In genomic region chr7:150385240-150385830, GRCh38 we compare ENCODE assay signal across 16 cellular contexts. TPM values are rescaled to one million over a fixed set of nuclear protein-coding genes. Genes with fewer than 3 reads are reported as not detected.
DNase-seq lines count a peak whose midpoint lies in the region; FAIRE-seq and TF ChIP-seq lines count a peak whose summit lies in the region.
"Had no signal": no experiment of that assay in that cellular context is flagged by ENCODE, and none has a peak within 500 bp of the region (broad histone marks: within the 10 kb centered on the region; RNA-seq: fewer than 3 reads in every experiment).

No MANE protein-coding gene starts in this region.

- H3K18ac ChIP-seq in H1 (ENCODE audit: extremely low read depth, low read length) = peak overlapping the region; percentile 63; the same call in 1 of the 2 replicates

- POLR2A ChIA-PET in H1 (lab: Charles Lee; ENCODE audit: partially characterized antibody) = interaction anchor here (0.6 to 9.0 kb wide), 12 partner anchors 8 to 162 kb away, joined by 3 to 170 read pairs (median 10); partner anchors contain the start of genes ACTR3C, LRRC61 and REPIN1

- H3K79me1 ChIP-seq in H1 (ENCODE audit: low read depth, low read length) = peaks cover 16% of the 10 kb centered on the region

- H3K36me3 ChIP-seq in HUES48 (ENCODE audit: control insufficient read depth, insufficient read depth, low read length) (peaks cover 36% of the 10 kb centered on the region), H1 (ENCODE audit: control insufficient read depth in 2 of 4, insufficient read depth in 4 of 4, low read length in 3 of 4) (peaks cover 0 to 38% (median 2%) of the 10 kb centered on the region in 4 experiments; a peak in 5 of 8 replicates), SJCRH30 (no peaks in the 10 kb centered on the region)

- H2BK20ac ChIP-seq in H1 (ENCODE audit: low read length) = no peak overlapping the region

- TF ChIP-seq EP300 in H1 (IDR thresholded peaks at IDR 0.05; ENCODE audit: borderline replicate concordance in 1 of 2, low read depth in 2 of 2, low read length in 2 of 2) = no peak

- peak overlapping the region; percentile 92; the same call in 1 of the 2 replicates for H2BK5ac ChIP-seq in H1 (ENCODE audit: low read depth, low read length)

- H3K4me2 ChIP-seq in H1 (ENCODE audit: insufficient read depth in 1 of 2, low read depth in 2 of 2, low read length in 2 of 2) = peak overlapping the region in 1 of 2 experiments; percentile 16; a peak in 1 of 4 replicates

- H3K14ac ChIP-seq in H1 (ENCODE audit: insufficient read length) = no peak overlapping the region

- H3K27ac ChIP-seq in HUES48 (ENCODE audit: low read depth, low read length) = peak overlapping the region; percentile 96
- H3K27ac ChIP-seq in H1 (ENCODE audit: low read depth, low read length) = peak overlapping the region; percentile 1; the same call in 1 of the 2 replicates
- H3K27ac ChIP-seq in SJCRH30 = no peak overlapping the region

- intact Hi-C loops in posterior vena cava (cut with DNase I) = loop anchor here in 1 of 2 donors (1.0 kb wide), 1 partner anchor 33 kb away; no protein-coding TSS in a partner anchor

- no peak overlapping the region for H3K9ac ChIP-seq in HUES48 (ENCODE audit: low read depth, low read length)
- H3K9ac ChIP-seq in H1 (replicated peaks in 1 of 4; ENCODE audit: extremely low read depth in 1 of 4, low read depth in 3 of 4, low read length in 3 of 4) = peak overlapping the region in 1 of 4 experiments; percentile 15; a peak in 1 of 7 replicates
- H3K9ac ChIP-seq: BLaER1 had no signal

- no peak overlapping the region for H2AFZ ChIP-seq in H1 (ENCODE audit: low read length)

- no peak overlapping the region for H4K91ac ChIP-seq in H1 (replicated peaks; ENCODE audit: insufficient read length, low read length)

- peak overlapping the region; percentile 14 for H4K5ac ChIP-seq in H1 (ENCODE audit: insufficient read length, low read depth, low read length)

- H4K20me1 ChIP-seq in H1 (replicated peaks in 1 of 2; ENCODE audit: control insufficient read depth in 1 of 2, insufficient read depth in 2 of 2, low read length in 2 of 2) = no peaks in the 10 kb centered on the region

- peaks cover 53% of the 10 kb centered on the region for H3K4me1 ChIP-seq in HUES48 (ENCODE audit: control insufficient read depth, insufficient read depth, low read length)
- H3K4me1 ChIP-seq in H1 (replicated peaks in 1 of 4; ENCODE audit: control insufficient read depth in 3 of 4, insufficient read depth in 4 of 4, low read length in 3 of 4) = peaks cover 25 to 56% (median 44%) of the 10 kb centered on the region in 4 experiments
- peaks cover 42% of the 10 kb centered on the region for H3K4me1 ChIP-seq in SJCRH30

- no peak for TF ChIP-seq RAD21 in H1 (IDR thresholded peaks at IDR 0.05 in 1 of 2, conservative IDR thresholded peaks at IDR 0.05 in 1 of 2; ENCODE audit: low read depth in 2 of 2, low read length in 2 of 2)

- no peak overlapping the region for H3K23ac ChIP-seq in H1 (ENCODE audit: insufficient read length)

- H2BK12ac ChIP-seq in H1 (ENCODE audit: low read depth, low read length) = no peak overlapping the region

- 89% methylated on average over 15 of the region's 15 CpGs; no CpG with 5 or more reads in 1 of the 2 experiments for WGBS in H1 (ENCODE audit: extremely low coverage in 1 of 2, insufficient coverage in 1 of 2, insufficient read length in 1 of 2, insufficient replicate concordance in 2 of 2, low coverage in 1 of 2, low lambda C conversion rate in 2 of 2, missing lambda C conversion rate in 1 of 2), 2 experiments

- H3K79me2 ChIP-seq in H1 (ENCODE audit: control insufficient read depth in 1 of 2, insufficient read depth in 2 of 2, low read length in 2 of 2) = peaks cover 0 to 73% of the 10 kb centered on the region in 2 experiments

- H3K4me3 ChIP-seq in HUES48 (ENCODE audit: low read depth, low read length) (no peak overlapping the region), H1 (ENCODE audit: extremely low read depth in 1 of 4, insufficient read depth in 2 of 4, low read depth in 3 of 4, low read length in 4 of 4) (no peak overlapping the region), SJCRH30 (no peak overlapping the region)
- H3K4me3 ChIP-seq: BLaER1, gastroesophageal sphincter had no signal

- H2BK15ac ChIP-seq in H1 (ENCODE audit: low read length) = no peak overlapping the region

- TF ChIP-seq POLR2A in H1 (IDR thresholded peaks at IDR 0.05; ENCODE audit: control extremely low read depth in 1 of 2, low read depth in 2 of 2, low read length in 2 of 2) = no peak

- no peaks in the 10 kb centered on the region for H3K9me3 ChIP-seq in HUES48 (ENCODE audit: control insufficient read depth, insufficient read depth, low read length)
- no peaks in the 10 kb centered on the region for H3K9me3 ChIP-seq in H1 (ENCODE audit: insufficient read depth in 2 of 2, low read depth in 1 of 2, low read length in 1 of 2)
- no peaks in the 10 kb centered on the region for H3K9me3 ChIP-seq in SJCRH30 (replicated peaks)
- H3K9me3 ChIP-seq: BLaER1, gastroesophageal sphincter had no signal

- peak; percentile 38 to 74 for DNase-seq in NCI-H526 (lab: John Stamatoyannopoulos, UW)
- no peak for DNase-seq in H1 (ENCODE audit: low read depth in 1 of 2, low spot score in 2 of 2)
- DNase-seq in posterior vena cava (ENCODE audit: low spot score) = peak; percentile 19
- no peak for DNase-seq in activated CD4-positive, alpha-beta T cell treated with anti-CD3 and anti-CD28 coated beads for 1 hour
- no peak for DNase-seq in SJCRH30
- DNase-seq in HUDEP-2 (lab: John Stamatoyannopoulos, UW; ENCODE audit: unreplicated experiment in 76 of 76) = no peak
- DNase-seq: activated CD4-positive, alpha-beta T cell treated with anti-CD3 and anti-CD28 coated beads, Interleukin-2, amount 10 ng/mL, durations not matched to agents 7 days and 5 days; DMS79; NCI-H226; RPMI8226 had no signal

- CTCF ChIA-PET in H1 (lab: Charles Lee; ENCODE audit: partially characterized antibody) = interaction anchor here (0.7 to 4.2 kb wide), 14 partner anchors 8 to 577 kb away, joined by 3 to 31 read pairs (median 4); partner anchors contain the start of gene REPIN1

- peaks cover 2% of the 10 kb centered on the region; the same call in 1 of the 2 replicates for H3K23me2 ChIP-seq in H1 (ENCODE audit: low read depth, low read length)

- H3K27me3 ChIP-seq in HUES48 (ENCODE audit: control insufficient read depth, insufficient read depth, low read length) (no peaks in the 10 kb centered on the region), H1 (replicated peaks in 1 of 4; ENCODE audit: control insufficient read depth in 3 of 4, extremely low read depth in 1 of 4, insufficient read depth in 3 of 4, low read length in 3 of 4) (no peaks in the 10 kb centered on the region), SJCRH30 (no peaks in the 10 kb centered on the region)
- H3K27me3 ChIP-seq: BLaER1, gastroesophageal sphincter had no signal

- no peak for FAIRE-seq in H1 (lab: Jason Lieb, UNC)
- FAIRE-seq: GM12892 had no signal

- no peak overlapping the region for H2BK120ac ChIP-seq in H1 (replicated peaks; ENCODE audit: low read depth, low read length)

- H3K4ac ChIP-seq in H1 (replicated peaks; ENCODE audit: insufficient read length, low read depth, low read length) = no peak overlapping the region

- 0 out of 2 replicates have a peak overlapping the region, but pooled peaks have one; percentile 29 for H2AK5ac ChIP-seq in H1 (ENCODE audit: low read depth, low read length)

- H4K8ac ChIP-seq in H1 (ENCODE audit: extremely low read depth, insufficient read depth, low read length) = no peak overlapping the region; the same call in 1 of the 2 replicates

- H3K56ac ChIP-seq in H1 (replicated peaks; ENCODE audit: insufficient read length, low read depth, low read length) = no peak overlapping the region

- no peak for TF ChIP-seq CTCF in H1 (IDR thresholded peaks at IDR 0.05; ENCODE audit: control extremely low read depth in 1 of 3, insufficient read depth in 1 of 3, low read depth in 1 of 3, low read length in 3 of 3)

TF ChIP-seq in H1, 55 proteins besides CTCF, POLR2A, EP300 and RAD21 (continues in another document):
- TF ChIP-seq YY1 (IDR thresholded peaks at IDR 0.05; ENCODE audit: low read depth, low read length) (no peak), TEAD4 (IDR thresholded peaks at IDR 0.05; ENCODE audit: low read depth, low read length) (no peak)

RNA-seq across cellular contexts. Expression of gene ZNF775, which starts 6.2 kb away (rescaled TPM):
- total RNA-seq in H1 (2021; fragmentation: NEBNext Ultra II Directional; extraction: Animal tissue kit (Norgen Biotek cat#: 25700)) = 21.5 and 24.9 TPM in 2 replicates
- 13.6 and 22.5 TPM in 2 replicates for polyA plus RNA-seq in H1 (2011; rRNA removed)
- 23.8 TPM for polyA plus RNA-seq in H1 (2011; cell fraction: cytosol; rRNA removed)
- polyA plus RNA-seq in H1 (2011; cell fraction: nucleus; rRNA removed) = 26.9 TPM
- 12.3 to 21.8 TPM (median 20.3 TPM) in 4 replicates for polyA plus RNA-seq in H1 (2012, experiment 1 of 2)
- 13.0 TPM for polyA plus RNA-seq in H1 (2012, experiment 2 of 2)
- 9.1 TPM for polyA plus RNA-seq in H1 (2013, experiment 1 of 2)
- polyA plus RNA-seq in H1 (2013, experiment 2 of 2) = 8.5 TPM
- polyA minus RNA-seq in H1 (2011; rRNA and poly(A)+ RNA removed) = 2.5 and 2.9 TPM in 2 replicates
- 21.4 TPM for polyA minus RNA-seq in H1 (2011; cell fraction: cytosol; rRNA and poly(A)+ RNA removed)
- polyA minus RNA-seq in H1 (2011; cell fraction: nucleus; rRNA and poly(A)+ RNA removed) = 15.7 TPM
- total RNA-seq in posterior vena cava = 1 to 10 TPM; 4.6 to 5.0 TPM
- 8.1 and 9.5 TPM in 2 replicates for total RNA-seq in SJCRH30 (2014; rRNA removed; shearing (Covaris generic))

RNA-seq across cellular contexts. Expression of gene REPIN1, which starts 16.7 kb away (rescaled TPM):
- 125 and 130 TPM in 2 replicates for total RNA-seq in H1 (2021; fragmentation: NEBNext Ultra II Directional; extraction: Animal tissue kit (Norgen Biotek cat#: 25700))
- polyA plus RNA-seq in H1 (2011; rRNA removed) = 98.6 and 147 TPM in 2 replicates
- 110 TPM for polyA plus RNA-seq in H1 (2011; cell fraction: cytosol; rRNA removed)
- 159 TPM for polyA plus RNA-seq in H1 (2011; cell fraction: nucleus; rRNA removed)
- 81.6 to 105 TPM (median 96.5 TPM) in 4 replicates for polyA plus RNA-seq in H1 (2012, experiment 1 of 2)
- 86.7 TPM for polyA plus RNA-seq in H1 (2012, experiment 2 of 2)
- polyA plus RNA-seq in H1 (2013, experiment 1 of 2) = 78.2 TPM
- 74.4 TPM for polyA plus RNA-seq in H1 (2013, experiment 2 of 2)
- 39.8 and 47.5 TPM in 2 replicates for polyA minus RNA-seq in H1 (2011; rRNA and poly(A)+ RNA removed)
- 55.6 TPM for polyA minus RNA-seq in H1 (2011; cell fraction: cytosol; rRNA and poly(A)+ RNA removed)
- polyA minus RNA-seq in H1 (2011; cell fraction: nucleus; rRNA and poly(A)+ RNA removed) = 72.6 TPM
- total RNA-seq in posterior vena cava = 10 to 100 TPM; 48.9 to 50.5 TPM
- total RNA-seq in SJCRH30 (2014; rRNA removed; shearing (Covaris generic)) = 174 and 183 TPM in 2 replicates

RNA-seq across cellular contexts. Expression of gene RARRES2, which starts 43.9 kb away (rescaled TPM):
- total RNA-seq in H1 (2021; fragmentation: NEBNext Ultra II Directional; extraction: Animal tissue kit (Norgen Biotek cat#: 25700)) = 254 and 264 TPM in 2 replicates
- polyA plus RNA-seq in H1 (2011; rRNA removed) = 441 and 483 TPM in 2 replicates
- polyA plus RNA-seq in H1 (2011; cell fraction: cytosol; rRNA removed) = 569 TPM
- polyA plus RNA-seq in H1 (2011; cell fraction: nucleus; rRNA removed) = 327 TPM
- polyA plus RNA-seq in H1 (2012, experiment 1 of 2) = 326 to 515 TPM (median 467 TPM) in 4 replicates
- 519 TPM for polyA plus RNA-seq in H1 (2012, experiment 2 of 2)
- 191 TPM for polyA plus RNA-seq in H1 (2013, experiment 1 of 2)
- polyA plus RNA-seq in H1 (2013, experiment 2 of 2) = 244 TPM
- 29.0 and 37.7 TPM in 2 replicates for polyA minus RNA-seq in H1 (2011; rRNA and poly(A)+ RNA removed)
- polyA minus RNA-seq in H1 (2011; cell fraction: cytosol; rRNA and poly(A)+ RNA removed) = 63.9 TPM
- polyA minus RNA-seq in H1 (2011; cell fraction: nucleus; rRNA and poly(A)+ RNA removed) = 52.1 TPM
- 100 to 1,000 TPM; 123 to 153 TPM for total RNA-seq in posterior vena cava
- total RNA-seq in SJCRH30 (2014; rRNA removed; shearing (Covaris generic)) = 68.1 and 89.7 TPM in 2 replicates
- total RNA-seq: activated CD4-positive, alpha-beta T cell treated with anti-CD3 and anti-CD28 coated beads, Interleukin-2, amount 10 ng/mL, durations not matched to agents 7 days and 5 days; activated T-helper 2 cell treated with anti-CD3 and anti-CD28 coated beads, Interferon-gamma antibody, Interleukin-2, Interleukin-4, amounts not matched to agents 10 μg/mL and 5 μg/mL and 100 μg/mL, durations not matched to agents 14 hours and 24 hours and 36 hours; T-helper 2 cell treated with Interferon-gamma antibody and Interleukin-4, amounts not matched to agents 100 ng/mL and 5 ng/mL, for 36 hours had no signal

Comparison
In these comparisons a context has a peak if more than half of its experiments do, and no peak if none do; other contexts are left out.
1. DNase-seq: peak in NCI-H526 (2 of 2) and posterior vena cava (single experiment); none in H1 (0 of 2), activated CD4-positive, alpha-beta T cell treated with anti-CD3 and anti-CD28 coated beads for 1 hour (single experiment), SJCRH30 (0 of 2) and HUDEP-2 (0 of 76).